ENCODE assay signal across 9 cellular contexts in the genomic region with DNA sequence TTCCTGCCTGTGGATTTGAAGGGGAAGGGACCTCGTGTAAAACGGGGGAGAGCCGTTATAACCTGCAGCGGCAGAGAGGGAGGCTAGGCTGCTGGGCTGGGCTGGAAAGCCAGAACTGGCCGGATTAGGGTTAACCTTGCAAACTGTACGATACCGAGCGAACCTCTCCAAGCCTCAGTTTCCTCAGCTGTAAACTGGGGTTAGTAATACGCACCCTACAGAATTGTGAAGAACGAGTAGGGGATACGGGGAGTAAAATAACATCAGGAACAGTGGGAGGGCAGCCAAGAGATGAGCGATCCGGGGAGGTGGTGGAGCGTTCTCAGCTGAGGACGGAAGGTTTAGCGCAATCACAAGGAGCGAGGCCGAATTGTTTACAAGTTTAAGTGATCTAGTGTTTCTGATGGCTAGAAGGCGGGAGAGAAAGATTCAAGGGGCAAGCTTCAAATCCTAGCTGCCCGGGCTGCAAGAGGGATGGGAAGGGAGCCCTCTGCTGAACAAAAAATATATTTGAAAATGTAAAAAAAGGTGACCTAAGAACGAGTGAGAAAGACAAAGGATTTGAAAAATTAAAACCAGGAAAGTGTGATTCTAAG. TPM values are rescaled to one million over a fixed set of nuclear protein-coding genes. Genes with fewer than 3 reads are reported as not detected.
A peak's percentile ranks its signal among the peaks of the same experiment; 100 is the strongest.
DNase-seq lines count a peak whose midpoint lies in the region; ATAC-seq lines count a peak whose summit lies in the region.
"Had no signal": no experiment of that assay in that cellular context is flagged by ENCODE, and none has a peak within 500 bp of the region (broad histone marks: within the 10 kb centered on the region; RNA-seq: fewer than 3 reads in every experiment).

No MANE protein-coding gene starts in this region.

- H4K91ac ChIP-seq in neuronal stem cell (ENCODE audit: low read depth, low read length, poor library complexity): no peak overlapping the region

- peaks cover 0 to 22% of the 10 kb centered on the region in 2 donors for H3K9me3 ChIP-seq in neuronal stem cell (replicated peaks in 1 of 2; ENCODE audit: control insufficient read depth in 2 of 2, insufficient read depth in 1 of 2, low read depth in 1 of 2, low read length in 2 of 2)

- H3K14ac ChIP-seq in neuronal stem cell (ENCODE audit: low read length): peak overlapping the region; percentile 86

- H3K4me2 ChIP-seq in neuronal stem cell (ENCODE audit: insufficient read depth, low read length, poor library complexity, severe bottlenecking): peak overlapping the region; percentile 100

- H3K79me1 ChIP-seq in neuronal stem cell (ENCODE audit: low read depth, low read length): peaks cover 3% of the 10 kb centered on the region

- H3K27ac ChIP-seq in neuronal stem cell (replicated peaks; ENCODE audit: low read length): peak overlapping the region; percentile 14

- H3K27ac Mint-ChIP-seq in activated naive CD4-positive, alpha-beta T cell treated with anti-CD3 and anti-CD28 coated beads, Interleukin-2, amount 50 U/mL, for 24 hours: peak overlapping the region; percentile 15

- peak overlapping the region; percentile 95 for H3K18ac ChIP-seq in neuronal stem cell (ENCODE audit: low read length)

- peaks cover 20 to 28% of the 10 kb centered on the region in 2 donors for H3K4me1 ChIP-seq in neuronal stem cell (ENCODE audit: control insufficient read depth in 2 of 2, insufficient read depth in 1 of 2, low read depth in 1 of 2, low read length in 2 of 2)

- peaks cover 11% of the 10 kb centered on the region for H3K4me1 Mint-ChIP-seq in activated naive CD4-positive, alpha-beta T cell treated with anti-CD3 and anti-CD28 coated beads, Interleukin-2, amount 50 U/mL, for 24 hours

- peak overlapping the region; percentile 63 for H2BK15ac ChIP-seq in neuronal stem cell (ENCODE audit: low read length)

- H2AK5ac ChIP-seq in neuronal stem cell (ENCODE audit: low read depth, low read length): no peak overlapping the region

- peak overlapping the region; percentile 65 for H3K9ac ChIP-seq in neuronal stem cell (ENCODE audit: low read depth, low read length, poor library complexity)

- H3K9me3 Mint-ChIP-seq in activated naive CD4-positive, alpha-beta T cell treated with anti-CD3 and anti-CD28 coated beads, Interleukin-2, amount 50 U/mL, for 24 hours: no peaks in the 10 kb centered on the region

- H2BK120ac ChIP-seq in neuronal stem cell (ENCODE audit: low read depth, low read length): no peak overlapping the region

- no peaks in the 10 kb centered on the region for H3K36me3 Mint-ChIP-seq in activated naive CD4-positive, alpha-beta T cell treated with anti-CD3 and anti-CD28 coated beads, Interleukin-2, amount 50 U/mL, for 24 hours

- H3K4ac ChIP-seq in neuronal stem cell (ENCODE audit: low read length): no peak overlapping the region

- no peak overlapping the region for H2BK12ac ChIP-seq in neuronal stem cell (ENCODE audit: low read length)

- no peaks in the 10 kb centered on the region for H3K27me3 ChIP-seq in neuronal stem cell (ENCODE audit: control insufficient read depth in 3 of 3, insufficient read depth in 3 of 3, low read depth in 1 of 3, low read length in 3 of 3)

- H4K8ac ChIP-seq in neuronal stem cell (ENCODE audit: low read depth, low read length): no peak overlapping the region

- WGBS in neuronal stem cell (ENCODE audit: extremely low coverage in 2 of 2, insufficient read length in 2 of 2, insufficient replicate concordance in 1 of 2), 2 donors: no CpG with 5 or more reads among the region's 21 CpGs

- no peak for ATAC-seq in GM21786 (IDR thresholded peaks at IDR 0.05; ENCODE audit: unreplicated experiment)

- peak overlapping the region; percentile 83 for H3K4me3 Mint-ChIP-seq in activated naive CD4-positive, alpha-beta T cell treated with anti-CD3 and anti-CD28 coated beads, Interleukin-2, amount 50 U/mL, for 24 hours

- peaks cover 0 to 27% of the 10 kb centered on the region in 2 donors for H3K36me3 ChIP-seq in neuronal stem cell (replicated peaks in 1 of 2; ENCODE audit: control insufficient read depth in 2 of 2, insufficient read depth in 2 of 2, low read length in 2 of 2)

- peak overlapping the region; percentile 33 for H2BK5ac ChIP-seq in neuronal stem cell (ENCODE audit: low read length)

- DNase-seq in D341Med (ENCODE audit: low spot score) (peak; percentile 78), HT1080 (ENCODE audit: low read depth) (peak; percentile 75), NCI-H748 treated with DMSO at 0.1 percent for 48 hours (lab: John Stamatoyannopoulos, UW) (peak; percentile 45), glomerular endothelial cell (ENCODE audit: extremely low read depth, low read depth, low spot score) (peak; percentile 20), neuronal stem cell (ENCODE audit: low spot score) (peak; percentile 44), T-helper 9 cell (no peak)

- no peak overlapping the region for H3K23ac ChIP-seq in neuronal stem cell (ENCODE audit: low read depth, low read length, poor library complexity)

- peaks cover 44% of the 10 kb centered on the region for H3K27me3 Mint-ChIP-seq in activated naive CD4-positive, alpha-beta T cell treated with anti-CD3 and anti-CD28 coated beads, Interleukin-2, amount 50 U/mL, for 24 hours

- H3K4me3 ChIP-seq in neuronal stem cell (ENCODE audit: low read length in 2 of 2): peak overlapping the region; percentile 73 to 93

- H2AFZ ChIP-seq in neuronal stem cell (ENCODE audit: low read length): peak overlapping the region; percentile 88

RNA-seq across cellular contexts. Expression of a gene that starts 0.8 kb away (rescaled TPM):
- not detected in 2 replicates for total RNA-seq in HT1080 (2014; rRNA removed; shearing (Covaris generic))
- not detected in 2 replicates for polyA plus RNA-seq in HT1080 (2015; cell fraction: cytosol; rRNA removed)
- polyA plus RNA-seq in HT1080 (2015; cell fraction: nucleus; rRNA removed): 0.07 and 0.10 TPM in 2 replicates
- not detected in 2 replicates for total RNA-seq in glomerular endothelial cell
- 19.4 TPM for polyA plus RNA-seq in neuronal stem cell (2013, experiment 1 of 2)
- 18.9 TPM for polyA plus RNA-seq in neuronal stem cell (2013, experiment 2 of 2)
- total RNA-seq: activated CD8-positive, alpha-beta memory T cell treated with anti-CD3 and anti-CD28 coated beads for 36 hours had no signal

RNA-seq across cellular contexts. Expression of a gene that starts 38.5 kb away (rescaled TPM):
- total RNA-seq in HT1080 (2014; rRNA removed; shearing (Covaris generic)): 40.5 and 47.5 TPM in 2 replicates
- 48.0 and 54.8 TPM in 2 replicates for polyA plus RNA-seq in HT1080 (2015; cell fraction: cytosol; rRNA removed)
- polyA plus RNA-seq in HT1080 (2015; cell fraction: nucleus; rRNA removed): 72.3 and 85.1 TPM in 2 replicates
- total RNA-seq in glomerular endothelial cell: 119 and 131 TPM in 2 replicates
- polyA plus RNA-seq in neuronal stem cell (2013, experiment 1 of 2): 5.9 TPM
- 6.0 TPM for polyA plus RNA-seq in neuronal stem cell (2013, experiment 2 of 2)
